In genomic region chr16:84833142-84833495, GRCh38 we compare ENCODE assay signal across 14 cellular contexts. TPM values are rescaled to one million over a fixed set of nuclear protein-coding genes. Genes with fewer than 3 reads are reported as not detected.
DNase-seq lines count a peak whose midpoint lies in the region; ATAC-seq and TF ChIP-seq lines count a peak whose summit lies in the region.
"Had no signal": no experiment of that assay in that cellular context is flagged by ENCODE, and none has a peak within 500 bp of the region (broad histone marks: within the 10 kb centered on the region; RNA-seq: fewer than 3 reads in every experiment).

No MANE protein-coding gene starts in this region.

- H3K79me2 ChIP-seq in MM.1S (ENCODE audit: low read length), result no peaks in the 10 kb centered on the region

- H3K36me3 Mint-ChIP-seq in mesothelial cell of epicardium, result no peaks in the 10 kb centered on the region
- H3K36me3 Mint-ChIP-seq in progenitor cell of endocrine pancreas (ENCODE audit: insufficient read depth), result no peaks in the 10 kb centered on the region
- H3K36me3 Mint-ChIP-seq: brain; CD4-positive, CD25-positive, alpha-beta regulatory T cell; natural killer cell had no signal

- H3K27me3 Mint-ChIP-seq in mesothelial cell of epicardium (ENCODE audit: low read depth) (no peaks in the 10 kb centered on the region), progenitor cell of endocrine pancreas (peaks cover 29% of the 10 kb centered on the region)
- H3K27me3 Mint-ChIP-seq: activated CD4-positive, alpha-beta T cell treated with anti-CD3 and anti-CD28 coated beads for 36 hours had no signal

- peaks cover 36% of the 10 kb centered on the region for H3K4me1 Mint-ChIP-seq in mesothelial cell of epicardium
- no peaks in the 10 kb centered on the region for H3K4me1 Mint-ChIP-seq in progenitor cell of endocrine pancreas (ENCODE audit: low read depth)
- H3K4me1 Mint-ChIP-seq: activated CD4-positive, alpha-beta T cell treated with anti-CD3 and anti-CD28 coated beads for 36 hours; CD4-positive, CD25-positive, alpha-beta regulatory T cell; natural killer cell had no signal

- no peak overlapping the region for H2AFZ ChIP-seq in MM.1S (ENCODE audit: low read length)

- H3K36me3 ChIP-seq in MM.1S (replicated peaks; ENCODE audit: insufficient read depth, low read length) (no peaks in the 10 kb centered on the region), duodenal mucosa (ENCODE audit: control insufficient read depth in 1 of 2, insufficient read depth in 2 of 2, low read length in 2 of 2) (peaks cover 0 to under 1% of the 10 kb centered on the region in 2 donors), subcutaneous abdominal adipose tissue (ENCODE audit: control insufficient read depth in 5 of 5, insufficient read depth in 5 of 5, low read length in 5 of 5) (no peaks in the 10 kb centered on the region)

- DNase-seq in MM.1S (no peak), mesothelial cell of epicardium (ENCODE audit: low spot score in 2 of 2, unreplicated experiment in 2 of 2) (no peak), progenitor cell of endocrine pancreas (ENCODE audit: low spot score, unreplicated experiment) (no peak), inferior parietal cortex (ENCODE audit: extremely low spot score) (no peak), DMS 273 treated with DMSO at 0.1 percent for 48 hours (lab: John Stamatoyannopoulos, UW) (no peak)
- DNase-seq: activated CD4-positive, alpha-beta T cell treated with anti-CD3 and anti-CD28 coated beads for 36 hours; CD4-positive, CD25-positive, alpha-beta regulatory T cell; natural killer cell; stimulated activated CD4-positive, alpha-beta T cell treated with anti-CD3 and anti-CD28 coated beads, Interleukin-15, amount 100 ng/mL, for 24 hours; SW 1271 had no signal

- H3K9me3 ChIP-seq in MM.1S (replicated peaks; ENCODE audit: insufficient read depth, low read length) (no peaks in the 10 kb centered on the region), duodenal mucosa (ENCODE audit: control insufficient read depth in 1 of 2, low read length in 2 of 2) (no peaks in the 10 kb centered on the region), subcutaneous abdominal adipose tissue (ENCODE audit: control insufficient read depth in 5 of 5, low read length in 5 of 5) (no peaks in the 10 kb centered on the region)

- no peak overlapping the region for H3K4me3 Mint-ChIP-seq in mesothelial cell of epicardium
- no peak overlapping the region for H3K4me3 Mint-ChIP-seq in progenitor cell of endocrine pancreas (ENCODE audit: low read depth)
- H3K4me3 Mint-ChIP-seq: activated CD4-positive, alpha-beta T cell treated with anti-CD3 and anti-CD28 coated beads for 36 hours; brain; CD4-positive, CD25-positive, alpha-beta regulatory T cell; natural killer cell had no signal

- H3K4me3 ChIP-seq in MM.1S (ENCODE audit: low read length) (peak overlapping the region; percentile 37), duodenal mucosa (ENCODE audit: low read depth in 1 of 2, low read length in 2 of 2) (no peak overlapping the region), subcutaneous abdominal adipose tissue (ENCODE audit: low read depth in 1 of 5, low read length in 5 of 5) (peak overlapping the region in 4 of 5 donors; percentile 45 to 70 (median 56))

- H3K4me2 ChIP-seq in MM.1S (ENCODE audit: low read depth, low read length), result peak overlapping the region; percentile 49

- H3K27me3 ChIP-seq in MM.1S (replicated peaks; ENCODE audit: insufficient read depth, low read length) (peaks cover 86% of the 10 kb centered on the region), duodenal mucosa (ENCODE audit: control insufficient read depth in 1 of 2, insufficient read depth in 2 of 2, low read length in 2 of 2) (no peaks in the 10 kb centered on the region), subcutaneous abdominal adipose tissue (ENCODE audit: control insufficient read depth in 5 of 5, insufficient read depth in 4 of 5, low read length in 5 of 5) (peaks cover 0 to 13% (median 0%) of the 10 kb centered on the region in 5 donors)

- TF ChIP-seq CTCF in MM.1S (IDR thresholded peaks at IDR 0.05; ENCODE audit: low read length) (no peak), mesothelial cell of epicardium (IDR thresholded peaks at IDR 0.05; ENCODE audit: unreplicated experiment) (no peak), progenitor cell of endocrine pancreas (IDR thresholded peaks at IDR 0.05; ENCODE audit: unreplicated experiment) (no peak)

- no peaks in the 10 kb centered on the region for H3K9me2 ChIP-seq in MM.1S (replicated peaks; ENCODE audit: insufficient read depth, low read length)

- peak overlapping the region; percentile 43 for H3K27ac Mint-ChIP-seq in mesothelial cell of epicardium
- no peak overlapping the region for H3K27ac Mint-ChIP-seq in progenitor cell of endocrine pancreas
- H3K27ac Mint-ChIP-seq: activated CD4-positive, alpha-beta T cell treated with anti-CD3 and anti-CD28 coated beads for 36 hours; natural killer cell had no signal

- H3K27ac ChIP-seq in MM.1S (ENCODE audit: low read length) (no peak overlapping the region), duodenal mucosa (ENCODE audit: low read depth, low read length) (peak overlapping the region; percentile 60), subcutaneous abdominal adipose tissue (ENCODE audit: low read depth, low read length) (no peak overlapping the region)

- H4K20me1 ChIP-seq in MM.1S (ENCODE audit: insufficient read depth, low read length), result no peaks in the 10 kb centered on the region

- no peak for ATAC-seq in GM19452 (IDR thresholded peaks at IDR 0.05; ENCODE audit: unreplicated experiment)
- ATAC-seq: activated CD4-positive, alpha-beta T cell treated with anti-CD3 and anti-CD28 coated beads for 36 hours had no signal

- no peak overlapping the region for H3K9ac ChIP-seq in MM.1S (ENCODE audit: low read length)
- no peak overlapping the region for H3K9ac ChIP-seq in duodenal mucosa (ENCODE audit: low read depth in 1 of 2, low read length in 2 of 2)
- peak overlapping the region in 1 of 5 donors; percentile 48 for H3K9ac ChIP-seq in subcutaneous abdominal adipose tissue (ENCODE audit: low read length in 5 of 5)

- H3K4me1 ChIP-seq in MM.1S (ENCODE audit: low read length) (no peaks in the 10 kb centered on the region), duodenal mucosa (ENCODE audit: control insufficient read depth in 1 of 2, insufficient read depth in 2 of 2, low read length in 2 of 2) (peaks cover 0 to 10% of the 10 kb centered on the region in 2 donors), subcutaneous abdominal adipose tissue (ENCODE audit: control insufficient read depth in 5 of 5, insufficient read depth in 5 of 5, low read length in 5 of 5) (peaks cover 3 to 37% (median 33%) of the 10 kb centered on the region in 5 donors)

- H3K9me3 Mint-ChIP-seq in mesothelial cell of epicardium (no peaks in the 10 kb centered on the region), progenitor cell of endocrine pancreas (ENCODE audit: low read depth) (no peaks in the 10 kb centered on the region)
- H3K9me3 Mint-ChIP-seq: CD4-positive, CD25-positive, alpha-beta regulatory T cell; natural killer cell had no signal

- no peaks in the 10 kb centered on the region for H3F3A ChIP-seq in MM.1S (ENCODE audit: insufficient read depth, low read length)

RNA-seq across cellular contexts. Expression of gene CRISPLD2, which starts 13.3 kb away (rescaled TPM):
- total RNA-seq in mesothelial cell of epicardium, result 72.4 to 83.0 TPM (median 80.1 TPM) in 3 replicates
- total RNA-seq in progenitor cell of endocrine pancreas, result 10.0 and 11.0 TPM in 2 replicates

Comparison
In these comparisons a context has a peak if more than half of its experiments do, and no peak if none do; other contexts are left out.
1. H3K4me3 ChIP-seq: peak in MM.1S (single experiment) and subcutaneous abdominal adipose tissue (4 of 5); none in duodenal mucosa (0 of 2).